ENCODE assay signal across 10 cellular contexts in the genomic region with DNA sequence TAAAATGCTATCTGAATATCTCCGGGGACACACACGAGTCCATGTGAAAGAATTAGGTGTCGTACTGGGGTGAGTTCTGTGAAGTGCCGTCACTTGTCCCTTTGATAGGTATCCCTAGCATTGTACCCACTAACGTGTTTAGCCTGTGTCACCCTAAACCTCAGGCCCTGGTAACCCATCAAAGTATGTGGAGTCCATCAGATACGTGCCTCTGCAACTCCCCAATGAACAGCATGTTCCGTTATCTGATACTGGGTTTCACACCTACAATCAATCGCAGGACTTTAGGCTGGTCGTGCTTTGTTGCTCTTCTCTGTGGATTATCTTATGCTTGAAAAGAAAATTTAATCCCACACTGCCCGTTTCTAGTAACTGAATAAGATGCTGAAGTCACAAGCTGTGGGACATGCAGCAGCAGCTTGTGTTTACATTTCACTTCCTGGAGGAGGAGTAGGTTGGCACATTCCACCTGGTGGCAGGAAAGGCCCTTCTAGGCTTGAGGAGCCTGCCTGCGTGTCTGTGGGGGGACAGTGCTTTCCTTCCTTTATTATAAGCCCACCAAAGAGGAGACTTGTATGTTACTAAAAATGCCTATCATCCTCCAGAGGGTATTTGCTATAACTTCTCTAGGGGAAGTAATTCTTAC.
DNase-seq lines count a peak whose midpoint lies in the region; ATAC-seq, FAIRE-seq and TF ChIP-seq lines count a peak whose summit lies in the region.
"Had no signal": no experiment of that assay in that cellular context is flagged by ENCODE, and none has a peak within 500 bp of the region (broad histone marks: within the 10 kb centered on the region; RNA-seq: fewer than 3 reads in every experiment).

No MANE protein-coding gene starts in this region.

- TF ChIP-seq EP300 in HepG2 (IDR thresholded peaks at IDR 0.05; ENCODE audit: low read depth in 2 of 2, low read length in 2 of 2), result no peak
- TF ChIP-seq EP300 in HepG2 (CRISPR knock-in tag; IDR thresholded peaks at IDR 0.05; ENCODE audit: borderline replicate concordance), result no peak

- 89% methylated on average over 11 of the region's 11 CpGs for WGBS in HepG2 (ENCODE audit: low lambda C conversion rate)

- H3K4me1 Mint-ChIP-seq in brain, result peaks cover 8% of the 10 kb centered on the region

- peaks cover 76% of the 10 kb centered on the region for H3K36me3 Mint-ChIP-seq in brain

- peak in 1 of 2 experiments; percentile 19 for TF ChIP-seq CTCF in brain (conservative IDR thresholded peaks at IDR 0.05)
- TF ChIP-seq CTCF in HepG2 (CRISPR knock-in tag; IDR thresholded peaks at IDR 0.05), result peak; percentile 25; the same call in 1 of the 2 replicates
- TF ChIP-seq CTCF in osteoblast (IDR thresholded peaks at IDR 0.05; ENCODE audit: extremely low read depth, low read depth, low read length), result no peak

- CTCF ChIA-PET in HepG2 (lab: Yijun Ruan, JAX; ENCODE audit: low intra/inter-chr PET ratio, low total read pairs), result no interaction called here

- no peaks in the 10 kb centered on the region for H3K9me3 ChIP-seq in HepG2 (ENCODE audit: low read length)
- no peaks in the 10 kb centered on the region for H3K9me3 ChIP-seq in osteoblast (ENCODE audit: low read depth, low read length)

- H3K4me2 ChIP-seq in HepG2 (ENCODE audit: low read depth, low read length) (no peak overlapping the region), osteoblast (ENCODE audit: insufficient read depth, low read length) (no peak overlapping the region)

- no peaks in the 10 kb centered on the region for H4K20me1 ChIP-seq in HepG2 (ENCODE audit: insufficient read depth, low read length)
- H4K20me1 ChIP-seq in osteoblast (ENCODE audit: insufficient read depth, low read length), result no peaks in the 10 kb centered on the region

- TF ChIP-seq POLR2A in HepG2 (IDR thresholded peaks at IDR 0.05; ENCODE audit: insufficient read depth in 1 of 2, low read depth in 2 of 2, low read length in 2 of 2), result no peak

- no peak for TF ChIP-seq RAD21 in HepG2 (CRISPR knock-in tag; IDR thresholded peaks at IDR 0.05)

- H3K36me3 ChIP-seq in HepG2 (replicated peaks in 1 of 2; ENCODE audit: control insufficient read depth in 1 of 2, insufficient read depth in 2 of 2, low read length in 2 of 2), result peaks cover 0 to 30% of the 10 kb centered on the region in 2 experiments; a peak in 4 of 5 replicates
- peaks cover 15% of the 10 kb centered on the region for H3K36me3 ChIP-seq in osteoblast (ENCODE audit: insufficient read depth, low read length)

- no peak overlapping the region for H3K9ac ChIP-seq in HepG2 (ENCODE audit: insufficient read depth, low read depth, low read length)

- H3K27me3 ChIP-seq in HepG2 (ENCODE audit: control insufficient read depth in 1 of 2, insufficient read depth in 2 of 2, low read length in 2 of 2) (no peaks in the 10 kb centered on the region), osteoblast (ENCODE audit: insufficient read depth, low read length) (no peaks in the 10 kb centered on the region)

- no peak overlapping the region for H3K4me3 ChIP-seq in HepG2 (replicated peaks in 1 of 3; ENCODE audit: insufficient read depth in 1 of 3, low read depth in 2 of 3, low read length in 3 of 3)
- H3K4me3 ChIP-seq in osteoblast (ENCODE audit: insufficient read depth, low read length), result no peak overlapping the region
- H3K4me3 ChIP-seq: skin epidermis had no signal

- H3K4me3 Mint-ChIP-seq in brain, result no peak overlapping the region

- peaks cover 14 to 32% (median 27%) of the 10 kb centered on the region in 5 experiments for H3K9me3 Mint-ChIP-seq in brain

- peak; percentile 56 for DNase-seq in A172 (ENCODE audit: low spot score)
- DNase-seq in H4 (ENCODE audit: low spot score), result peak; percentile 72
- no peak for DNase-seq in HepG2 (ENCODE audit: low spot score)
- no peak for DNase-seq in stimulated activated CD4-positive, alpha-beta T cell treated with anti-CD3 and anti-CD28 coated beads, Interleukin-4, amount 100 ng/mL, for 4 hours
- DNase-seq in HuH-7 (ENCODE audit: low spot score), result no peak
- no peak for DNase-seq in osteoblast (ENCODE audit: insufficient read length, low spot score, missing footprints)
- DNase-seq in NOMO-1 (lab: John Stamatoyannopoulos, UW; ENCODE audit: unreplicated experiment in 2 of 2), result no peak
- DNase-seq: NCI-H1092 treated with DMSO at 0.1 percent for 48 hours had no signal

- H2AFZ ChIP-seq in HepG2 (ENCODE audit: low read length), result no peak overlapping the region
- H2AFZ ChIP-seq in osteoblast (ENCODE audit: low read length), result no peak overlapping the region

- H3K27me3 Mint-ChIP-seq in brain, result peaks cover 3% of the 10 kb centered on the region

- H3K27ac ChIP-seq in HepG2 (ENCODE audit: extremely low read length, insufficient read depth, low read length), result no peak overlapping the region
- H3K27ac ChIP-seq in osteoblast (ENCODE audit: low read depth, low read length), result no peak overlapping the region

- no TSS peak for BruUV-seq in HepG2 (replicated peaks; lab: Mats Ljungman, UMichigan)

- H3K79me2 ChIP-seq in HepG2 (ENCODE audit: insufficient read depth, low read length) (no peaks in the 10 kb centered on the region), osteoblast (ENCODE audit: insufficient read depth, low read length) (peaks cover 10% of the 10 kb centered on the region)

- H3K4me1 ChIP-seq in HepG2 (ENCODE audit: insufficient read depth, low read length) (peaks cover 11% of the 10 kb centered on the region), osteoblast (ENCODE audit: insufficient read depth, low read length) (peaks cover 7% of the 10 kb centered on the region)

- no peak for FAIRE-seq in HepG2 (lab: Jason Lieb, UNC)

- intact Hi-C loops in HepG2 (cut with micrococcal nuclease; ENCODE audit: unreplicated experiment), result no loop called here

- ATAC-seq in HepG2, result peak; percentile 47; the same call in 2 of the 3 replicates

- peak overlapping the region in 4 of 5 experiments; percentile 45 to 91 (median 62) for H3K27ac Mint-ChIP-seq in brain

- POLR2A ChIA-PET in HepG2 (lab: Yijun Ruan, JAX), result no interaction called here

- in situ Hi-C loops in HepG2 (cut with HindIII; ENCODE audit: extremely low pct_ligation_motif_present, low pct_unique_long_range_greater_than_20kb), result no loop called here

TF ChIP-seq in HepG2, 621 proteins besides CTCF, POLR2A, EP300 and RAD21:
- TF ChIP-seq SMC3 (IDR thresholded peaks at IDR 0.05; ENCODE audit: low read length) (peak; percentile 1; the same call in 1 of the 2 replicates), TRIM24 (CRISPR knock-in tag; IDR thresholded peaks at IDR 0.05) (no peak), STAG1 (CRISPR knock-in tag; IDR thresholded peaks at IDR 0.05) (peak; percentile 24), FOXA3 (CRISPR knock-in tag; IDR thresholded peaks at IDR 0.05) (0 out of 2 replicates have a peak, but pooled peaks have one; percentile 7), FOXA1 (IDR thresholded peaks at IDR 0.05) (no peak), FOXA1 (CRISPR knock-in tag; IDR thresholded peaks at IDR 0.05) (peak; percentile 37), MTF1 (CRISPR knock-in tag; IDR thresholded peaks at IDR 0.05) (no peak)

Comparison
In these comparisons a context has a peak if more than half of its experiments do, and no peak if none do; other contexts are left out.
1. DNase-seq: peak in A172 (single experiment) and H4 (single experiment); none in HepG2 (single experiment), stimulated activated CD4-positive, alpha-beta T cell treated with anti-CD3 and anti-CD28 coated beads, Interleukin-4, amount 100 ng/mL, for 4 hours (0 of 2), HuH-7 (single experiment), osteoblast (single experiment) and NOMO-1 (0 of 2).